20 cellular contexts compared by ENCODE assay signal in genomic region chr3:193086688-193087087, GRCh38.
DNase-seq lines count a peak whose midpoint lies in the region; ATAC-seq and TF ChIP-seq lines count a peak whose summit lies in the region.
"Had no signal": no experiment of that assay in that cellular context is flagged by ENCODE, and none has a peak within 500 bp of the region (broad histone marks: within the 10 kb centered on the region; RNA-seq: fewer than 3 reads in every experiment).

No MANE protein-coding gene starts in this region.

- H3K4me1 ChIP-seq in hepatocyte (ENCODE audit: insufficient read depth) = no peaks in the 10 kb centered on the region
- H3K4me1 ChIP-seq in uterus = no peaks in the 10 kb centered on the region
- no peaks in the 10 kb centered on the region for H3K4me1 ChIP-seq in mesendoderm (ENCODE audit: control insufficient read depth, low read depth, low read length)
- H3K4me1 ChIP-seq: A549, Caco-2 had no signal

- no peaks in the 10 kb centered on the region for H3K9me2 ChIP-seq in hepatocyte (replicated peaks; ENCODE audit: insufficient read depth)

- no peaks in the 10 kb centered on the region for H3K36me3 ChIP-seq in hepatocyte (replicated peaks; ENCODE audit: insufficient read depth, low read depth)
- H3K36me3 ChIP-seq in uterus = no peaks in the 10 kb centered on the region
- H3K36me3 ChIP-seq in mesendoderm (ENCODE audit: control insufficient read depth, insufficient read depth, low read length) = no peaks in the 10 kb centered on the region
- H3K36me3 ChIP-seq: HAP-1 had no signal

- no peaks in the 10 kb centered on the region for H3K79me1 ChIP-seq in mesendoderm (ENCODE audit: low read length)

- H4K5ac ChIP-seq in mesendoderm (ENCODE audit: low read length) = no peak overlapping the region

- no peaks in the 10 kb centered on the region for H3K79me2 ChIP-seq in hepatocyte
- H3K79me2 ChIP-seq in mesendoderm (ENCODE audit: control insufficient read depth, insufficient read depth, low read length) = no peaks in the 10 kb centered on the region

- no peak overlapping the region for H2BK15ac ChIP-seq in mesendoderm (replicated peaks; ENCODE audit: low read depth)

- no peak overlapping the region for H3K9ac ChIP-seq in mesendoderm (ENCODE audit: low read length)

- intact Hi-C loops in uterus (cut with DNase I; ENCODE audit: low total_unique reads) = no loop called here

- no peaks in the 10 kb centered on the region for H3K27me3 Mint-ChIP-seq in natural killer cell treated with Interleukin-12 subunit alpha and Interleukin-12 subunit beta and Interleukin-15 and Interleukin-18, amount 100 ng/mL, for 72 hours

- H3K36me3 Mint-ChIP-seq in natural killer cell treated with Interleukin-12 subunit alpha and Interleukin-12 subunit beta and Interleukin-15 and Interleukin-18, amount 100 ng/mL, for 72 hours = no peaks in the 10 kb centered on the region
- H3K36me3 Mint-ChIP-seq: IgD-negative memory B cell had no signal

- ATAC-seq in HG02798 (IDR thresholded peaks at IDR 0.05; ENCODE audit: poor library complexity, unreplicated experiment) = no peak
- ATAC-seq in natural killer cell treated with Interleukin-12 subunit alpha and Interleukin-12 subunit beta and Interleukin-15 and Interleukin-18, amount 100 ng/mL, for 72 hours = no peak
- ATAC-seq: A549 had no signal

- H4K8ac ChIP-seq in mesendoderm (ENCODE audit: low read depth, low read length) = no peak overlapping the region

- no peak overlapping the region for H3K4ac ChIP-seq in mesendoderm (ENCODE audit: low read depth, low read length)

- no peak overlapping the region for H3K27ac Mint-ChIP-seq in natural killer cell treated with Interleukin-12 subunit alpha and Interleukin-12 subunit beta and Interleukin-15 and Interleukin-18, amount 100 ng/mL, for 72 hours
- H3K27ac Mint-ChIP-seq: CD4-positive, alpha-beta T cell; IgD-negative memory B cell had no signal

- H3K27me3 ChIP-seq in hepatocyte (no peaks in the 10 kb centered on the region), uterus (no peaks in the 10 kb centered on the region), mesendoderm (ENCODE audit: insufficient read depth, low read length, poor library complexity) (no peaks in the 10 kb centered on the region)

- H3K23ac ChIP-seq in mesendoderm (ENCODE audit: low read length) = no peak overlapping the region

- no peak overlapping the region for H3K27ac ChIP-seq in hepatocyte
- no peak overlapping the region for H3K27ac ChIP-seq in uterus
- no peak overlapping the region for H3K27ac ChIP-seq in mesendoderm (ENCODE audit: low read depth, low read length)
- H3K27ac ChIP-seq: 22Rv1, A549, C4-2B, HL-60 had no signal

- no peak overlapping the region for H2AFZ ChIP-seq in hepatocyte

- H2BK5ac ChIP-seq in mesendoderm (ENCODE audit: low read length) = no peak overlapping the region

- H3K4me2 ChIP-seq in hepatocyte = peak overlapping the region; percentile 37
- no peak overlapping the region for H3K4me2 ChIP-seq in mesendoderm (ENCODE audit: low read length)
- H3K4me2 ChIP-seq: A549 had no signal

- DNase-seq in DMS53 (lab: John Stamatoyannopoulos, UW) (peak; percentile 6), DMS53 treated with DMSO at 0.1 percent for 48 hours (lab: John Stamatoyannopoulos, UW; ENCODE audit: unreplicated experiment) (no peak), hepatocyte (ENCODE audit: low spot score) (peak; percentile 30), left kidney (ENCODE audit: low read depth, low spot score) (peak; percentile 24), uterus (no peak), mesendoderm (no peak)
- no peak for DNase-seq in natural killer cell treated with Interleukin-12 subunit alpha and Interleukin-12 subunit beta and Interleukin-15 and Interleukin-18, amount 100 ng/mL, for 72 hours (ENCODE audit: low spot score)
- DNase-seq: AML-193; Caco-2; CD4-positive, alpha-beta T cell; DMS153; GOT3; KBM-7 had no signal

- TF ChIP-seq POLR2A in uterus (IDR thresholded peaks at IDR 0.05) = no peak

- H3K4me3 ChIP-seq in hepatocyte = no peak overlapping the region
- no peak overlapping the region for H3K4me3 ChIP-seq in uterus
- no peak overlapping the region for H3K4me3 ChIP-seq in mesendoderm (ENCODE audit: low read length)
- H3K4me3 ChIP-seq: A549, HAP-1 had no signal

- no peaks in the 10 kb centered on the region for H3K9me3 ChIP-seq in hepatocyte (ENCODE audit: low read depth)
- H3K9me3 ChIP-seq in uterus = no peaks in the 10 kb centered on the region
- H3K9me3 ChIP-seq: A549, Caco-2 had no signal

- H3K56ac ChIP-seq in mesendoderm (ENCODE audit: low read length) = no peak overlapping the region

- H3K4me3 Mint-ChIP-seq in natural killer cell treated with Interleukin-12 subunit alpha and Interleukin-12 subunit beta and Interleukin-15 and Interleukin-18, amount 100 ng/mL, for 72 hours = no peak overlapping the region
- H3K4me3 Mint-ChIP-seq: CD4-positive, alpha-beta T cell; IgD-negative memory B cell had no signal

- H2BK120ac ChIP-seq in mesendoderm (ENCODE audit: low read depth, low read length) = no peak overlapping the region

- TF ChIP-seq CTCF in hepatocyte (IDR thresholded peaks at IDR 0.05; ENCODE audit: poor library complexity) = no peak
- no peak for TF ChIP-seq CTCF in uterus (IDR thresholded peaks at IDR 0.05)

- WGBS in hepatocyte (ENCODE audit: low lambda C conversion rate, missing lambda C conversion rate) = 44% methylated on average over 4 of the region's 4 CpGs
- no CpG with 5 or more reads among the region's 4 CpGs for WGBS in mesendoderm (ENCODE audit: extremely low coverage, insufficient coverage, low lambda C conversion rate)

- peaks cover 12% of the 10 kb centered on the region for H3K9me3 Mint-ChIP-seq in natural killer cell treated with Interleukin-12 subunit alpha and Interleukin-12 subunit beta and Interleukin-15 and Interleukin-18, amount 100 ng/mL, for 72 hours

- no peaks in the 10 kb centered on the region for H3K4me1 Mint-ChIP-seq in natural killer cell treated with Interleukin-12 subunit alpha and Interleukin-12 subunit beta and Interleukin-15 and Interleukin-18, amount 100 ng/mL, for 72 hours (ENCODE audit: low read depth in 2 of 2)
- H3K4me1 Mint-ChIP-seq: IgD-negative memory B cell had no signal

- no peak overlapping the region for H2AK5ac ChIP-seq in mesendoderm (ENCODE audit: low read length)

- H4K20me1 ChIP-seq in hepatocyte (ENCODE audit: insufficient read depth, poor library complexity, severe bottlenecking) = no peaks in the 10 kb centered on the region

- no peak overlapping the region for H3K18ac ChIP-seq in mesendoderm (ENCODE audit: low read length)

Comparison
In these comparisons a context has a peak if more than half of its experiments do, and no peak if none do; other contexts are left out.
1. DNase-seq: peak in DMS53 (single experiment), hepatocyte (single experiment) and left kidney (single experiment); none in DMS53 treated with DMSO at 0.1 percent for 48 hours (single experiment), uterus (0 of 2), natural killer cell treated with Interleukin-12 subunit alpha and Interleukin-12 subunit beta and Interleukin-15 and Interleukin-18, amount 100 ng/mL, for 72 hours (single experiment) and mesendoderm (single experiment).